ENCODE assay signal across 10 cellular contexts in the genomic region with DNA sequence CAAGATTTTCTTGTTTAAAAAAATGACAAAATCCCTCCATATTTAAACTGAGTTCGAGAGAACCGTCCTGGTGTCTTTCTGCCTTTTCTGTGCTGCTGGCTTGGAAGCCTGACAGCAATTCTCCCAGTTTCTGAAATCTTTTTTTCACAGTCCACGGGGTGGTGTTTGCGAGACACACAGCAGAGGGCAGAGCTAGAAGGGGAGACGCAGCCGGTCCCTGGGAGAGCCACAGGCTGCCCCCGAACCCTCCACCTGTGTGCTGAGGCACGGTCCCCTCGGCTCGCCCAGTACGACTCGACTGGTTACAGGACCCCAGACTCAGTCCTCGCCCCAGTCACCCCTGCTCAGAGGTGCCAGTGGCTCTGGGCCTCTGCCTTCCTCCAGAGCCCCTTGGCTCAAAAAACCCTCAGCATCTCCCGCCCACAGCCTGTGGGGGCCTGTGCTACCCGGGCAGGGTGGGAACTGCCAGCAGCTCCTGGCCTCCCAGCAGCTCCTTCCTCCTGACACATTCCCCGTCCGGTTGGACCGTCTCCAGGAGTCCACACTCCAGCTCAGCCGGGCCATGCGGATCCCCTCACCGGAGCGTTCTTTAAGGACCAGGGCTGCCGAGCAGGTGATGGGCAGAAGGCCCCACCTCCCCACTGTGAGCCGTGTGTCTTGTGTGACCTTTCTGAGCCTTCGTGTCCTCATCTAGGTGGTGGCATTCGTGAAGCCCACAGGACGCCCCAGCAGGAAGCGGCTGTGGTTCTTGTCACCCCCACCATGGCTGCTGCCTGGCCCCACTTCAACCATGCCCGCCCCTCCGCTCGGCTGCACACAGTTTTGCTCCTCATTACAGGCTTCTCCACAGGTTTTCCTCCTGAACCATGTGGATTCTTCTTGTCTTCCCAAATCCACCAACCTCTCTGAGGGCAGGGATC. TPM values are rescaled to one million over a fixed set of nuclear protein-coding genes. Genes with fewer than 3 reads are reported as not detected.
DNase-seq lines count a peak whose midpoint lies in the region; ATAC-seq and TF ChIP-seq lines count a peak whose summit lies in the region.
"Had no signal": no experiment of that assay in that cellular context is flagged by ENCODE, and none has a peak within 500 bp of the region (broad histone marks: within the 10 kb centered on the region; RNA-seq: fewer than 3 reads in every experiment).

No MANE protein-coding gene starts in this region.

- H3K4me1 Mint-ChIP-seq in natural killer cell: peaks cover 27 to 31% of the 10 kb centered on the region in 2 donors

- peaks cover 8 to 13% of the 10 kb centered on the region in 2 donors for H3K27me3 Mint-ChIP-seq in natural killer cell (ENCODE audit: low read depth in 2 of 2)

- H3K9me3 Mint-ChIP-seq in natural killer cell: no peaks in the 10 kb centered on the region
- H3K9me3 Mint-ChIP-seq: activated T-cell treated with anti-CD3 and anti-CD28 coated beads, Interleukin-2, amount 50 U/mL, for 72 hours had no signal

- peak overlapping the region; percentile 72 for H3K4me3 Mint-ChIP-seq in natural killer cell
- H3K4me3 Mint-ChIP-seq: activated T-cell treated with anti-CD3 and anti-CD28 coated beads, Interleukin-2, amount 50 U/mL, for 72 hours had no signal

- H3K27ac Mint-ChIP-seq in natural killer cell: peak overlapping the region; percentile 56 to 72
- H3K27ac Mint-ChIP-seq: activated T-cell treated with anti-CD3 and anti-CD28 coated beads, Interleukin-2, amount 50 U/mL, for 72 hours had no signal

- ATAC-seq in natural killer cell (peak; percentile 74 to 78 (median 76)), HG03135 (IDR thresholded peaks at IDR 0.05; ENCODE audit: unreplicated experiment) (no peak), HG03565 (IDR thresholded peaks at IDR 0.05; ENCODE audit: unreplicated experiment) (no peak)
- ATAC-seq: psoas muscle had no signal

- no peaks in the 10 kb centered on the region for H3K36me3 Mint-ChIP-seq in natural killer cell

- TF ChIP-seq CTCF in natural killer cell (IDR thresholded peaks at IDR 0.05): no peak

- intact Hi-C loops in natural killer cell (cut with micrococcal nuclease): no loop called here

- DNase-seq in ELF-1 (ENCODE audit: low read depth, low spot score) (peak; percentile 18), Kasumi-1 (lab: John Stamatoyannopoulos, UW) (peak; percentile 26 to 33), cerebellar nuclear complex (lab: John Stamatoyannopoulos, UW) (peak; percentile 22 to 55), natural killer cell (peak; percentile 50)
- DNase-seq in central memory CD4-positive, alpha-beta T cell: no peak
- no peak for DNase-seq in activated T-cell treated with anti-CD3 and anti-CD28 coated beads, Interleukin-2, amount 50 U/mL, for 48 hours
- DNase-seq: activated T-cell treated with anti-CD3 and anti-CD28 coated beads, Interleukin-2, amount 50 U/mL, for 72 hours had no signal

RNA-seq across cellular contexts. Expression of a gene that starts 52.3 kb away (rescaled TPM):
- total RNA-seq in natural killer cell: not detected
- total RNA-seq: activated T-cell treated with anti-CD3 and anti-CD28 coated beads, Interleukin-2, amount 50 U/mL, for 72 hours had no signal

Comparison
In these comparisons a context has a peak if more than half of its experiments do, and no peak if none do; other contexts are left out.
1. DNase-seq: peak in ELF-1 (single experiment), Kasumi-1 (2 of 2), cerebellar nuclear complex (2 of 2) and natural killer cell (single experiment); none in central memory CD4-positive, alpha-beta T cell (single experiment) and activated T-cell treated with anti-CD3 and anti-CD28 coated beads, Interleukin-2, amount 50 U/mL, for 48 hours (0 of 2).
2. ATAC-seq: peak in natural killer cell (3 of 3); none in HG03135 (single experiment) and HG03565 (single experiment).